17 cellular contexts compared by ENCODE assay signal in the genomic region with DNA sequence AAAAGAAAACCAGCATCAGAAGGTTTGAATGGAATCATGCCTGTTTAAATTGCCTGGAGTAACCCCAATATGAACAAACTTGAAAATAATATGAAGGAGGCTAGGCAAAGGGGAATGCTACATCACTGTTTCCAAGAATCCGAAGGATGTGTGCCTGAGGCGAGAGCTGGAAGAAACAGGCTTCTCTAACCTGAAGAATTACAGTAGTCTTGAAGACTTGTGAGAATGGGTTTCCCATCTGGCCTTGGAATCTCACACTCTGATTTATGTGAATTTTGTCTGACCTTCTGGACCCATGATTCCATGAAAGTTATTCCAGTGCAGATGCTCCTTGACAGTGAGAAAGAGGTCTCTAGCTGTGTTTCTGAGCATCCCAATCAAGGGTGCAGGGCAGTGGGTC.
DNase-seq lines count a peak whose midpoint lies in the region; ATAC-seq and TF ChIP-seq lines count a peak whose summit lies in the region.
"Had no signal": no experiment of that assay in that cellular context is flagged by ENCODE, and none has a peak within 500 bp of the region (broad histone marks: within the 10 kb centered on the region; RNA-seq: fewer than 3 reads in every experiment).

No MANE protein-coding gene starts in this region.

- no peak overlapping the region for H3K27ac ChIP-seq in mesendoderm (ENCODE audit: low read depth, low read length)
- H3K27ac ChIP-seq: BLaER1 had no signal

- H3K4me2 ChIP-seq in mesendoderm (ENCODE audit: low read length), result no peak overlapping the region
- H3K4me2 ChIP-seq: BLaER1 had no signal

- no peak overlapping the region for H2BK15ac ChIP-seq in mesendoderm (replicated peaks; ENCODE audit: low read depth)

- H3K79me2 ChIP-seq in mesendoderm (ENCODE audit: control insufficient read depth, insufficient read depth, low read length), result no peaks in the 10 kb centered on the region

- H3K36me3 ChIP-seq in mesendoderm (ENCODE audit: control insufficient read depth, insufficient read depth, low read length), result no peaks in the 10 kb centered on the region
- H3K36me3 ChIP-seq: BLaER1, HAP-1 had no signal

- H3K23ac ChIP-seq in mesendoderm (ENCODE audit: low read length), result no peak overlapping the region

- no peaks in the 10 kb centered on the region for H3K9me3 Mint-ChIP-seq in activated naive CD4-positive, alpha-beta T cell treated with anti-CD3 and anti-CD28 coated beads for 36 hours
- H3K9me3 Mint-ChIP-seq in activated naive CD4-positive, alpha-beta T cell treated with anti-CD3 and anti-CD28 coated beads, Interleukin-2, amount 10 ng/mL, durations not matched to agents 7 days and 5 days, result no peaks in the 10 kb centered on the region
- no peaks in the 10 kb centered on the region for H3K9me3 Mint-ChIP-seq in type B pancreatic cell
- H3K9me3 Mint-ChIP-seq: CD14-positive monocyte, IgD-negative memory B cell had no signal

- H2BK120ac ChIP-seq in mesendoderm (ENCODE audit: low read depth, low read length), result no peak overlapping the region

- no peak overlapping the region for H3K27ac Mint-ChIP-seq in activated naive CD4-positive, alpha-beta T cell treated with anti-CD3 and anti-CD28 coated beads for 36 hours
- no peak overlapping the region for H3K27ac Mint-ChIP-seq in activated naive CD4-positive, alpha-beta T cell treated with anti-CD3 and anti-CD28 coated beads, Interleukin-2, amount 10 ng/mL, durations not matched to agents 7 days and 5 days
- H3K27ac Mint-ChIP-seq in T-helper 17 cell (peak overlapping the region; percentile 92), type B pancreatic cell (peak overlapping the region; percentile 66)
- H3K27ac Mint-ChIP-seq: CD14-positive monocyte had no signal

- peak; percentile 0 for DNase-seq in activated naive CD4-positive, alpha-beta T cell treated with anti-CD3 and anti-CD28 coated beads for 36 hours
- DNase-seq in activated naive CD4-positive, alpha-beta T cell treated with anti-CD3 and anti-CD28 coated beads, Interleukin-2, amount 10 ng/mL, durations not matched to agents 7 days and 5 days, result no peak
- no peak for DNase-seq in T-helper 17 cell
- DNase-seq in mesendoderm, result peak; percentile 66
- DNase-seq in type B pancreatic cell (ENCODE audit: extremely low spot score, unreplicated experiment), result no peak
- DNase-seq in NCI-H1694 treated with DMSO at 0.1 percent for 48 hours (lab: John Stamatoyannopoulos, UW), result no peak
- no peak for DNase-seq in effector CD4-positive, alpha-beta T cell
- no peak for DNase-seq in sciatic nerve (ENCODE audit: low spot score)
- DNase-seq: 8988T, DMS79 treated with DMSO at 0.1 percent for 48 hours had no signal

- H3K36me3 Mint-ChIP-seq in activated naive CD4-positive, alpha-beta T cell treated with anti-CD3 and anti-CD28 coated beads for 36 hours (ENCODE audit: low read depth), result no peaks in the 10 kb centered on the region
- H3K36me3 Mint-ChIP-seq in activated naive CD4-positive, alpha-beta T cell treated with anti-CD3 and anti-CD28 coated beads, Interleukin-2, amount 10 ng/mL, durations not matched to agents 7 days and 5 days, result no peaks in the 10 kb centered on the region
- no peaks in the 10 kb centered on the region for H3K36me3 Mint-ChIP-seq in T-helper 17 cell (ENCODE audit: low read depth)
- H3K36me3 Mint-ChIP-seq in type B pancreatic cell, result peaks cover 4% of the 10 kb centered on the region
- H3K36me3 Mint-ChIP-seq: CD14-positive monocyte; CD4-positive, alpha-beta memory T cell; IgD-negative memory B cell had no signal

- peaks cover 7% of the 10 kb centered on the region for H3K4me1 Mint-ChIP-seq in activated naive CD4-positive, alpha-beta T cell treated with anti-CD3 and anti-CD28 coated beads for 36 hours (ENCODE audit: low read depth)
- H3K4me1 Mint-ChIP-seq in activated naive CD4-positive, alpha-beta T cell treated with anti-CD3 and anti-CD28 coated beads, Interleukin-2, amount 10 ng/mL, durations not matched to agents 7 days and 5 days, result peaks cover 18% of the 10 kb centered on the region
- H3K4me1 Mint-ChIP-seq in T-helper 17 cell, result peaks cover 33% of the 10 kb centered on the region
- H3K4me1 Mint-ChIP-seq in type B pancreatic cell (ENCODE audit: unreplicated experiment), result peaks cover 4% of the 10 kb centered on the region

- no peaks in the 10 kb centered on the region for H3K9me3 ChIP-seq in T-helper 17 cell (ENCODE audit: control insufficient read depth, low read length, poor library complexity, severe bottlenecking)
- H3K9me3 ChIP-seq: BLaER1, HAP-1 had no signal

- H2BK5ac ChIP-seq in mesendoderm (ENCODE audit: low read length), result peak overlapping the region; percentile 61

- WGBS in mesendoderm (ENCODE audit: extremely low coverage, insufficient coverage, low lambda C conversion rate), result no CpG with 5 or more reads among the region's 2 CpGs

- peak overlapping the region; percentile 51 for H3K56ac ChIP-seq in mesendoderm (ENCODE audit: low read length)

- H4K8ac ChIP-seq in mesendoderm (ENCODE audit: low read depth, low read length), result no peak overlapping the region

- H3K27me3 ChIP-seq in mesendoderm (ENCODE audit: insufficient read depth, low read length, poor library complexity), result no peaks in the 10 kb centered on the region
- H3K27me3 ChIP-seq: BLaER1 had no signal

- no peak overlapping the region for H3K9ac ChIP-seq in mesendoderm (ENCODE audit: low read length)
- H3K9ac ChIP-seq: BLaER1 had no signal

- H3K4me1 ChIP-seq in mesendoderm (ENCODE audit: control insufficient read depth, low read depth, low read length), result peaks cover 2% of the 10 kb centered on the region
- H3K4me1 ChIP-seq: HAP-1 had no signal

- CTCF ChIA-PET in activated naive CD4-positive, alpha-beta T cell treated with anti-CD3 and anti-CD28 coated beads for 36 hours (lab: Charles Lee), result interaction anchor here (0.7 to 7.6 kb wide), 12 partner anchors 21 to 473 kb away, joined by 3 to 69 read pairs (median 4); no protein-coding TSS in a partner anchor
- CTCF ChIA-PET in activated naive CD4-positive, alpha-beta T cell treated with anti-CD3 and anti-CD28 coated beads, Interleukin-2, amount 10 ng/mL, durations not matched to agents 7 days and 5 days (lab: Charles Lee), result interaction anchor here (1.0 to 9.9 kb wide), 7 partner anchors 14 to 536 kb away, joined by 3 to 111 read pairs (median 4); no protein-coding TSS in a partner anchor

- H3K79me1 ChIP-seq in mesendoderm (ENCODE audit: low read length), result no peaks in the 10 kb centered on the region

- no peak overlapping the region for H3K4me3 ChIP-seq in mesendoderm (ENCODE audit: low read length)
- H3K4me3 ChIP-seq: BLaER1, GM12878, HAP-1 had no signal

- no peaks in the 10 kb centered on the region for H3K27me3 Mint-ChIP-seq in activated naive CD4-positive, alpha-beta T cell treated with anti-CD3 and anti-CD28 coated beads for 36 hours (ENCODE audit: low read depth)
- peaks cover 30% of the 10 kb centered on the region for H3K27me3 Mint-ChIP-seq in activated naive CD4-positive, alpha-beta T cell treated with anti-CD3 and anti-CD28 coated beads, Interleukin-2, amount 10 ng/mL, durations not matched to agents 7 days and 5 days
- no peaks in the 10 kb centered on the region for H3K27me3 Mint-ChIP-seq in T-helper 17 cell
- peaks cover 29% of the 10 kb centered on the region for H3K27me3 Mint-ChIP-seq in type B pancreatic cell

- ATAC-seq in T-helper 17 cell, result no peak
- ATAC-seq in sciatic nerve, result no peak
- ATAC-seq: HepG2 had no signal

- peak overlapping the region; percentile 97 for H2AK5ac ChIP-seq in mesendoderm (ENCODE audit: low read length)

- H3K4me3 Mint-ChIP-seq in activated naive CD4-positive, alpha-beta T cell treated with anti-CD3 and anti-CD28 coated beads for 36 hours, result no peak overlapping the region
- no peak overlapping the region for H3K4me3 Mint-ChIP-seq in activated naive CD4-positive, alpha-beta T cell treated with anti-CD3 and anti-CD28 coated beads, Interleukin-2, amount 10 ng/mL, durations not matched to agents 7 days and 5 days
- H3K4me3 Mint-ChIP-seq in T-helper 17 cell (no peak overlapping the region), type B pancreatic cell (no peak overlapping the region)
- H3K4me3 Mint-ChIP-seq: CD14-positive monocyte had no signal

- intact Hi-C loops in activated naive CD4-positive, alpha-beta T cell treated with anti-CD3 and anti-CD28 coated beads for 36 hours (cut with micrococcal nuclease), result loop anchor here (1.0 to 10.0 kb wide), 4 partner anchors 112 to 760 kb away; no protein-coding TSS in a partner anchor
- intact Hi-C loops in sciatic nerve (cut with DNase I), result loop anchor here (5.0 kb wide), 1 partner anchor 52 kb away; no protein-coding TSS in a partner anchor

- H3K18ac ChIP-seq in mesendoderm (ENCODE audit: low read length), result no peak overlapping the region

- no peak for TF ChIP-seq CTCF in type B pancreatic cell (conservative IDR thresholded peaks at IDR 0.05)

- H3K4ac ChIP-seq in mesendoderm (ENCODE audit: low read depth, low read length), result no peak overlapping the region

- H4K5ac ChIP-seq in mesendoderm (ENCODE audit: low read length), result no peak overlapping the region

Comparison
In these comparisons a context has a peak if more than half of its experiments do, and no peak if none do; other contexts are left out.
1. DNase-seq: peak in activated naive CD4-positive, alpha-beta T cell treated with anti-CD3 and anti-CD28 coated beads for 36 hours (single experiment) and mesendoderm (single experiment); none in activated naive CD4-positive, alpha-beta T cell treated with anti-CD3 and anti-CD28 coated beads, Interleukin-2, amount 10 ng/mL, durations not matched to agents 7 days and 5 days (single experiment), T-helper 17 cell (0 of 3), type B pancreatic cell (single experiment), NCI-H1694 treated with DMSO at 0.1 percent for 48 hours (single experiment), effector CD4-positive, alpha-beta T cell (single experiment) and sciatic nerve (single experiment).
2. H3K27ac Mint-ChIP-seq: peak in T-helper 17 cell (single experiment) and type B pancreatic cell (single experiment); none in activated naive CD4-positive, alpha-beta T cell treated with anti-CD3 and anti-CD28 coated beads for 36 hours (single experiment) and activated naive CD4-positive, alpha-beta T cell treated with anti-CD3 and anti-CD28 coated beads, Interleukin-2, amount 10 ng/mL, durations not matched to agents 7 days and 5 days (single experiment).